In the genomic region with DNA sequence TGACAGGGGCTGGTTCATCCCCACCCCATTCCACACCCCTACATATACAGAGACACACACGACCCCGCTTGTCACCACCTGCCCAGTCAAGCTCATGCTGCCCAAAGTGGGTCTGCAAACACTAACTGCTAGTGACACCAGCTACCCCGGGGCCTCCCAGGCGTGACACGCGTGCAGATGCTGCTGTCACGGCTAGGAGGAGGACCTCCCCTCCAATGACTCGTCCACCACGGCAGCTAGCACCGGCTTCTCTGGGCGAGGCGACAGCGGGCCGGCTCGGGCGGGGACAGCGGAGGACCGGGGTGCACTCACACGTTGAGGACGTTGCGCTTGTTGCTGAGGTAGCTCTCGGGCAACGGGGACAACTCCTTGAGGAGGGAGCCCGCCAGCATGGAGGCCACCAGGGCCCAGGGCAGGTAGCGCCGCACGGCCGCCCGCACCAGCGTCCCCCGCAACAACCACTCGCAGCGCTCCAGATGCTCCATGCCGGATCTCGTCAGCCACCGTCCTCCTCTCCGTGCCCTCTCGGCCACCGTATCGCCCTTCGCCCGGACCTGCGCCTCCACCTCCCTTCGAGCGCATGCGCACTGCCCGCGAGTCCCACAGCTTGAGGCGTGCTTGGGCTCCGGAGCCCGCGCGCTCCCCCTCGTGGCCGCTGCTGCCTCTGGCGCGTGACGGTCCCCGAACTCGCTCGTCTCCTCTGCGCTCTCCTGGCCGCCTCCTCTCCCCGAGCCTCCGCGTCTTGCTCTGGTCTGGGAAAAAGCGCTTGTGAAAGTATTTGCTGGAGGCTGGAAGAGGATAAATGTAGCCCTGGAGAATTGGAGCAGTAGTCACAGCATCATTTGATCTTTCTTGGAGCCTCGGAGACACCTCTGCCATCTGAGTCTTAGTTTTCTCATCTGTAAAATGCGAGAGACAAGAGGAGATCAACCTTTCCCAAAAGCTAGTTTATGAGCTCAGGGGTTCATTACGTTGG, we compare ENCODE assay signal across 8 cellular contexts. TPM values are rescaled to one million over a fixed set of nuclear protein-coding genes. Genes with fewer than 3 reads are reported as not detected.
DNase-seq lines count a peak whose midpoint lies in the region; ATAC-seq and TF ChIP-seq lines count a peak whose summit lies in the region.

A gene with protein sequence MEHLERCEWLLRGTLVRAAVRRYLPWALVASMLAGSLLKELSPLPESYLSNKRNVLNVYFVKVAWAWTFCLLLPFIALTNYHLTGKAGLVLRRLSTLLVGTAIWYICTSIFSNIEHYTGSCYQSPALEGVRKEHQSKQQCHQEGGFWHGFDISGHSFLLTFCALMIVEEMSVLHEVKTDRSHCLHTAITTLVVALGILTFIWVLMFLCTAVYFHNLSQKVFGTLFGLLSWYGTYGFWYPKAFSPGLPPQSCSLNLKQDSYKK (minus strand): TSS at position 539 of the 976 bp plus-strand sequence. CDS start 54 bp downstream, at position 485.

- H3K23ac ChIP-seq in IMR-90 (ENCODE audit: low read depth, low read length): peak within 1 kb of the TSS; percentile 36; the same call in 1 of the 2 replicates

- 0 out of 2 replicates have a peak within 1 kb of the TSS, but pooled peaks have one; percentile 22 for H3K14ac ChIP-seq in IMR-90 (replicated peaks; ENCODE audit: low read depth, low read length)

- CTCF ChIA-PET in IMR-90 (lab: Yijun Ruan, JAX): interaction anchor here (0.6 to 6.4 kb wide), 15 partner anchors 9 to 1024 kb away, joined by 3 to 52 read pairs (median 3); no protein-coding TSS in a partner anchor

- no peak within 1 kb of the TSS for H2BK20ac ChIP-seq in IMR-90 (ENCODE audit: low read depth, low read length)

- 1% methylated on average over 41 of the region's 70 CpGs; no CpG with 5 or more reads in 1 of the 2 experiments for WGBS in IMR-90 (ENCODE audit: extremely low coverage in 2 of 2, insufficient read length in 1 of 2), 2 experiments

- no peak within 1 kb of the TSS; the same call in 2 of the 3 replicates for H2BK15ac ChIP-seq in IMR-90 (ENCODE audit: low read depth, low read length)

- H4K5ac ChIP-seq in IMR-90 (ENCODE audit: low read depth, low read length): 0 out of 2 replicates have a peak within 1 kb of the TSS, but pooled peaks have one; percentile 22

- in situ Hi-C loops in IMR-90 (cut with MboI; ENCODE audit: low sequenced_read_pairs): loop anchor here (5.0 kb wide), 2 partner anchors 94 to 194 kb away; no protein-coding TSS in a partner anchor

- H3K9me1 ChIP-seq in IMR-90 (ENCODE audit: insufficient read depth, low read length): no peaks in the 10 kb centered on the region

- no peak within 1 kb of the TSS; the same call in 1 of the 2 replicates for H3K56ac ChIP-seq in IMR-90 (ENCODE audit: extremely low read depth, insufficient read depth, low read length)

- H3K27me3 ChIP-seq in IMR-90 (ENCODE audit: control insufficient read depth, insufficient read depth, low read length) (peaks cover 2% of the 10 kb centered on the region; the same call in 1 of the 2 replicates), OCI-LY3 (ENCODE audit: low read depth, low read length) (no peaks in the 10 kb centered on the region)

- H3K79me1 ChIP-seq in IMR-90 (ENCODE audit: low read depth in 1 of 2, low read length in 2 of 2): peaks cover 9 to 24% of the 10 kb centered on the region in 2 experiments; a peak in 2 of 4 replicates

- TF ChIP-seq RAD21 in IMR-90 (IDR thresholded peaks at IDR 0.05; ENCODE audit: low read length): peak; percentile 87

- dilution Hi-C loops in IMR-90 (cut with HindIII; ENCODE audit: low sequenced_read_pairs, unreplicated experiment): no loop called here

- TF ChIP-seq CTCF in IMR-90 (conservative IDR thresholded peaks at IDR 0.05; ENCODE audit: low read depth, low read length): peak; percentile 98
- TF ChIP-seq CTCF in OCI-LY3 (IDR thresholded peaks at IDR 0.05; ENCODE audit: low read depth, low read length): peak; percentile 98
- peak; percentile 91 for TF ChIP-seq CTCF in epithelial cell of proximal tubule (conservative IDR thresholded peaks at IDR 0.05; ENCODE audit: low read depth, low read length)

- no peak within 1 kb of the TSS for H2BK120ac ChIP-seq in IMR-90 (ENCODE audit: low read depth, low read length)

- ATAC-seq in GM21528 (IDR thresholded peaks at IDR 0.05; ENCODE audit: low FRiP score, unreplicated experiment) (peak; percentile 87), IMR-90 (ENCODE audit: low read depth) (peak; percentile 96)

- 0 out of 2 replicates have a peak, but pooled peaks have one; percentile 26 for TF ChIP-seq POLR2A in IMR-90 (IDR thresholded peaks at IDR 0.05; ENCODE audit: low read depth, low read length)

- peaks cover 15% of the 10 kb centered on the region for H3K79me2 ChIP-seq in OCI-LY3 (ENCODE audit: low read length)

- H2BK5ac ChIP-seq in IMR-90 (ENCODE audit: low read depth, low read length, poor library complexity, severe bottlenecking): peak within 1 kb of the TSS; percentile 48

- H3K4me2 ChIP-seq in IMR-90 (ENCODE audit: low read depth, low read length) (peak within 1 kb of the TSS; percentile 86), OCI-LY3 (ENCODE audit: low read length) (peak within 1 kb of the TSS; percentile 93)

- H3K4me1 ChIP-seq in IMR-90 (ENCODE audit: control insufficient read depth, insufficient read depth, low read length) (peaks cover 4% of the 10 kb centered on the region), OCI-LY3 (ENCODE audit: low read length) (peaks cover 9% of the 10 kb centered on the region)

- peak within 1 kb of the TSS; percentile 99 for H2AFZ ChIP-seq in IMR-90 (replicated peaks; ENCODE audit: low read length, poor library complexity)
- peak within 1 kb of the TSS; percentile 99 for H2AFZ ChIP-seq in OCI-LY3 (ENCODE audit: low read depth, low read length)

- H4K8ac ChIP-seq in IMR-90 (ENCODE audit: low read depth in 2 of 2, low read length in 2 of 2): peak within 1 kb of the TSS; percentile 56 to 85

- no peaks in the 10 kb centered on the region for H3K9me3 ChIP-seq in IMR-90 (ENCODE audit: control insufficient read depth, insufficient read depth, low read length)
- H3K9me3 ChIP-seq in OCI-LY3 (ENCODE audit: insufficient read depth, low read length): no peaks in the 10 kb centered on the region

- H3K36me3 ChIP-seq in IMR-90 (ENCODE audit: control insufficient read depth, insufficient read depth, low read length): 0 out of 2 replicates have a peak, but pooled peaks cover 1% of the 10 kb centered on the region
- H3K36me3 ChIP-seq in OCI-LY3 (replicated peaks; ENCODE audit: low read depth, low read length): no peaks in the 10 kb centered on the region

- no TSS peak for BruUV-seq in IMR-90 (replicated peaks; lab: Mats Ljungman, UMichigan)

- H3K4me3 ChIP-seq in IMR-90 (ENCODE audit: insufficient read depth, low read depth, low read length) (peak within 1 kb of the TSS; percentile 79), OCI-LY3 (ENCODE audit: low read length) (peak within 1 kb of the TSS; percentile 79), epithelial cell of proximal tubule (ENCODE audit: low read depth, low read length) (peak within 1 kb of the TSS; percentile 99)

- H3K4ac ChIP-seq in IMR-90 (ENCODE audit: low read depth, low read length): peak within 1 kb of the TSS; percentile 55

- DNase-seq in DMS153 (lab: John Stamatoyannopoulos, UW) (peak; percentile 89), IMR-90 (peak; percentile 96), activated T-cell treated with anti-CD3 and anti-CD28 coated beads for 4 hours (peak; percentile 96), epithelial cell of proximal tubule (ENCODE audit: low read depth) (peak; percentile 44), mucosa of gallbladder (ENCODE audit: low spot score) (peak; percentile 98)
- peak; percentile 97 for DNase-seq in stimulated activated CD8-positive, alpha-beta memory T cell treated with anti-CD3 and anti-CD28 coated beads, Interleukin-4, amount 100 ng/mL, for 24 hours (ENCODE audit: low read depth)

- H3K27ac ChIP-seq in IMR-90 (ENCODE audit: insufficient read depth, low read length) (peak within 1 kb of the TSS; percentile 64), OCI-LY3 (ENCODE audit: low read length) (no peak within 1 kb of the TSS)

- peak within 1 kb of the TSS; percentile 56 for H3K9ac ChIP-seq in IMR-90 (ENCODE audit: low read depth, low read length)
- H3K9ac ChIP-seq in OCI-LY3 (ENCODE audit: low read length): peak within 1 kb of the TSS; percentile 76

- H4K20me1 ChIP-seq in IMR-90 (ENCODE audit: insufficient read depth, low read length) (no peaks in the 10 kb centered on the region), OCI-LY3 (ENCODE audit: insufficient read depth, low read length) (no peaks in the 10 kb centered on the region)

- POLR2A ChIA-PET in IMR-90 (lab: Charles Lee; ENCODE audit: unreplicated experiment): interaction anchor here (1.6 kb wide), 1 partner anchor 9 kb away, joined by 4 read pairs; no protein-coding TSS in a partner anchor

- intact Hi-C loops in IMR-90 (cut with micrococcal nuclease): loop anchor here (1.0 to 10.0 kb wide), 3 partner anchors 94 to 195 kb away; no protein-coding TSS in a partner anchor

- no peak within 1 kb of the TSS; the same call in 1 of the 2 replicates for H4K91ac ChIP-seq in IMR-90 (ENCODE audit: insufficient read depth, low read depth, low read length)

- H2AK9ac ChIP-seq in IMR-90 (replicated peaks; ENCODE audit: low read depth, low read length, poor library complexity): peak within 1 kb of the TSS; percentile 18

- no peak within 1 kb of the TSS for H2AK5ac ChIP-seq in IMR-90 (ENCODE audit: low read depth, low read length)

- no peak within 1 kb of the TSS for H3K18ac ChIP-seq in IMR-90 (ENCODE audit: low read depth, low read length)

TF ChIP-seq in IMR-90, 13 proteins besides CTCF, POLR2A, EP300 and RAD21 (continues in another document):
- peak; percentile 67; the same call in 1 of the 2 replicates for TF ChIP-seq MAZ (IDR thresholded peaks at IDR 0.05; ENCODE audit: borderline replicate concordance, low read depth, low read length)
- no peak for TF ChIP-seq NFE2L2 (IDR thresholded peaks at IDR 0.05; ENCODE audit: low read depth, low read length)
- peak; percentile 81 for TF ChIP-seq BHLHE40 (IDR thresholded peaks at IDR 0.05; ENCODE audit: low read depth, low read length)
- TF ChIP-seq, protein P1, sequence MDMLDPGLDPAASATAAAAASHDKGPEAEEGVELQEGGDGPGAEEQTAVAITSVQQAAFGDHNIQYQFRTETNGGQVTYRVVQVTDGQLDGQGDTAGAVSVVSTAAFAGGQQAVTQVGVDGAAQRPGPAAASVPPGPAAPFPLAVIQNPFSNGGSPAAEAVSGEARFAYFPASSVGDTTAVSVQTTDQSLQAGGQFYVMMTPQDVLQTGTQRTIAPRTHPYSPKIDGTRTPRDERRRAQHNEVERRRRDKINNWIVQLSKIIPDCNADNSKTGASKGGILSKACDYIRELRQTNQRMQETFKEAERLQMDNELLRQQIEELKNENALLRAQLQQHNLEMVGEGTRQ (IDR thresholded peaks at IDR 0.05; ENCODE audit: low read depth, low read length): peak; percentile 70
- no peak for TF ChIP-seq CEBPB (IDR thresholded peaks at IDR 0.05; ENCODE audit: low read depth, low read length)
- TF ChIP-seq SMC3 (IDR thresholded peaks at IDR 0.05; ENCODE audit: low read depth, low read length): peak; percentile 95
- TF ChIP-seq MAFK (IDR thresholded peaks at IDR 0.05; ENCODE audit: low read depth, low read length): no peak

RNA-seq across cellular contexts. Expression of the gene that starts here (rescaled TPM):
- total RNA-seq in IMR-90 (2012; rRNA removed): 6.5 and 7.2 TPM in 2 replicates
- 3.3 and 3.4 TPM in 2 replicates for polyA plus RNA-seq in IMR-90 (2012; rRNA removed)
- 1.9 and 2.1 TPM in 2 replicates for polyA plus RNA-seq in IMR-90 (2012; cell fraction: cytosol; rRNA removed)
- polyA plus RNA-seq in IMR-90 (2012; cell fraction: nucleus; rRNA removed; ENCODE audit: low replicate concordance): 1.6 and 3.2 TPM in 2 replicates
- total RNA-seq in epithelial cell of proximal tubule: 1.4 and 3.2 TPM in 2 replicates
- total RNA-seq in mucosa of gallbladder: 10.9 TPM

Comparison
In these comparisons a context has a peak if more than half of its experiments do, and no peak if none do; other contexts are left out.
1. DNase-seq: peak in every context shown above with its lines; median percentile 98 in mucosa of gallbladder; 97 in stimulated activated CD8-positive, alpha-beta memory T cell treated with anti-CD3 and anti-CD28 coated beads, Interleukin-4, amount 100 ng/mL, for 24 hours; 96 in IMR-90; 96 in activated T-cell treated with anti-CD3 and anti-CD28 coated beads for 4 hours; 89 in DMS153; 44 in epithelial cell of proximal tubule.